In genomic region chr12:126567016-126567415, GRCh38 we compare ENCODE assay signal across 27 cellular contexts.
DNase-seq lines count a peak whose midpoint lies in the region; ATAC-seq, FAIRE-seq and TF ChIP-seq lines count a peak whose summit lies in the region.
"Had no signal": no experiment of that assay in that cellular context is flagged by ENCODE, and none has a peak within 500 bp of the region (broad histone marks: within the 10 kb centered on the region; RNA-seq: fewer than 3 reads in every experiment).

No MANE protein-coding gene starts in this region.

- H2BK5ac ChIP-seq in neuronal stem cell (ENCODE audit: low read length): no peak overlapping the region

- H3K27ac ChIP-seq in kidney (ENCODE audit: low read depth in 2 of 2, low read length in 2 of 2) (no peak overlapping the region), neuronal stem cell (replicated peaks; ENCODE audit: low read length) (no peak overlapping the region), upper lobe of right lung (no peak overlapping the region)
- H3K27ac ChIP-seq: BLaER1 had no signal

- no peak overlapping the region for H4K91ac ChIP-seq in neuronal stem cell (ENCODE audit: low read depth, low read length, poor library complexity)

- TF ChIP-seq CTCF in kidney (IDR thresholded peaks at IDR 0.05; ENCODE audit: borderline replicate concordance, extremely low read depth, insufficient read depth) (no peak), upper lobe of right lung (IDR thresholded peaks at IDR 0.05) (no peak)

- CTCF ChIA-PET in activated CD4-positive, alpha-beta memory T cell treated with anti-CD3 and anti-CD28 coated beads for 36 hours (lab: Charles Lee): no interaction called here

- peaks cover 3% of the 10 kb centered on the region for H3K9me3 Mint-ChIP-seq in stimulated activated memory B cell treated with anti-CD40 and anti-IgM and Interleukin-4, amounts not matched to agents 10 μg/mL and 1 μg/mL and 100 μg/mL, for 72 hours
- H3K9me3 Mint-ChIP-seq in activated CD4-positive, alpha-beta memory T cell treated with anti-CD3 and anti-CD28 coated beads for 36 hours: no peaks in the 10 kb centered on the region

- H3K4ac ChIP-seq in neuronal stem cell (ENCODE audit: low read length): no peak overlapping the region

- intact Hi-C loops in kidney (cut with DNase I) (no loop called here), upper lobe of right lung (cut with DNase I) (no loop called here)
- intact Hi-C loops in activated CD4-positive, alpha-beta memory T cell treated with anti-CD3 and anti-CD28 coated beads for 36 hours (cut with micrococcal nuclease): no loop called here

- H3K36me3 Mint-ChIP-seq in stimulated activated memory B cell treated with anti-CD40 and anti-IgM and Interleukin-4, amounts not matched to agents 10 μg/mL and 1 μg/mL and 100 μg/mL, for 72 hours: no peaks in the 10 kb centered on the region
- H3K36me3 Mint-ChIP-seq in activated CD4-positive, alpha-beta memory T cell treated with anti-CD3 and anti-CD28 coated beads for 36 hours: no peaks in the 10 kb centered on the region
- H3K36me3 Mint-ChIP-seq: CD14-positive monocyte; CD4-positive, alpha-beta memory T cell; CD4-positive, CD25-positive, alpha-beta regulatory T cell; CD8-positive, alpha-beta memory T cell had no signal

- no peak overlapping the region for H3K23ac ChIP-seq in neuronal stem cell (ENCODE audit: low read depth, low read length, poor library complexity)

- H3K4me2 ChIP-seq in neuronal stem cell (ENCODE audit: insufficient read depth, low read length, poor library complexity, severe bottlenecking): no peak overlapping the region
- H3K4me2 ChIP-seq: BLaER1 had no signal

- POLR2A ChIA-PET in activated CD4-positive, alpha-beta memory T cell treated with anti-CD3 and anti-CD28 coated beads for 36 hours (lab: Charles Lee): no interaction called here

- peak; percentile 24 for ATAC-seq in stimulated activated memory B cell treated with anti-CD40 and anti-IgM and Interleukin-4, amounts not matched to agents 10 μg/mL and 1 μg/mL and 100 μg/mL, for 72 hours
- ATAC-seq in upper lobe of right lung: peak; percentile 29
- ATAC-seq in GM21737 (IDR thresholded peaks at IDR 0.05; ENCODE audit: unreplicated experiment): no peak
- no peak for ATAC-seq in GM18909 (IDR thresholded peaks at IDR 0.05; ENCODE audit: poor library complexity, unreplicated experiment)

- no peaks in the 10 kb centered on the region for H3K36me3 ChIP-seq in kidney (ENCODE audit: control insufficient read depth in 1 of 2, insufficient read depth in 2 of 2, low read length in 2 of 2)
- H3K36me3 ChIP-seq in neuronal stem cell (replicated peaks in 1 of 2; ENCODE audit: control insufficient read depth in 2 of 2, insufficient read depth in 2 of 2, low read length in 2 of 2): no peaks in the 10 kb centered on the region
- no peaks in the 10 kb centered on the region for H3K36me3 ChIP-seq in upper lobe of right lung
- H3K36me3 ChIP-seq: BE2C, BLaER1 had no signal

- H3K4me1 ChIP-seq in kidney (ENCODE audit: control insufficient read depth in 1 of 2, insufficient read depth in 1 of 2, low read depth in 1 of 2, low read length in 2 of 2) (no peaks in the 10 kb centered on the region), neuronal stem cell (ENCODE audit: control insufficient read depth in 2 of 2, insufficient read depth in 1 of 2, low read depth in 1 of 2, low read length in 2 of 2) (no peaks in the 10 kb centered on the region), upper lobe of right lung (no peaks in the 10 kb centered on the region)
- H3K4me1 ChIP-seq: BE2C had no signal

- H3K9ac ChIP-seq in kidney (ENCODE audit: low read length in 2 of 2) (no peak overlapping the region), neuronal stem cell (ENCODE audit: low read depth, low read length, poor library complexity) (no peak overlapping the region)
- H3K9ac ChIP-seq: BLaER1 had no signal

- no peaks in the 10 kb centered on the region for H3K27me3 Mint-ChIP-seq in stimulated activated memory B cell treated with anti-CD40 and anti-IgM and Interleukin-4, amounts not matched to agents 10 μg/mL and 1 μg/mL and 100 μg/mL, for 72 hours
- no peaks in the 10 kb centered on the region for H3K27me3 Mint-ChIP-seq in activated CD4-positive, alpha-beta memory T cell treated with anti-CD3 and anti-CD28 coated beads for 36 hours
- H3K27me3 Mint-ChIP-seq: CD4-positive, alpha-beta memory T cell; CD4-positive, CD25-positive, alpha-beta regulatory T cell had no signal

- FAIRE-seq in kidney (lab: Jason Lieb, UNC): no peak
- FAIRE-seq: A204.1, GM12891 had no signal

- H3K4me3 ChIP-seq in kidney (ENCODE audit: low read length in 2 of 2): no peak overlapping the region
- H3K4me3 ChIP-seq in neuronal stem cell (ENCODE audit: low read length in 2 of 2): no peak overlapping the region
- no peak overlapping the region for H3K4me3 ChIP-seq in upper lobe of right lung
- H3K4me3 ChIP-seq: BLaER1 had no signal

- no peak overlapping the region for H4K8ac ChIP-seq in neuronal stem cell (ENCODE audit: low read depth, low read length)

- DNase-seq in kidney (peak; percentile 68), neuronal stem cell (ENCODE audit: low spot score) (no peak), upper lobe of right lung (no peak), globus pallidus (ENCODE audit: low spot score) (no peak)
- DNase-seq in activated CD4-positive, alpha-beta memory T cell treated with anti-CD3 and anti-CD28 coated beads for 36 hours: no peak
- DNase-seq: 8988T; ACHN; BE2C; C1 segment of cervical spinal cord; CD4-positive, alpha-beta memory T cell; CD4-positive, CD25-positive, alpha-beta regulatory T cell; CD8-positive, alpha-beta memory T cell; COR-L47; DMS 273 treated with DMSO at 0.1 percent for 48 hours; DMS153; DMS53; DMS79; DND-41; EL; GDM1 had no signal

- no peak overlapping the region for H3K27ac Mint-ChIP-seq in stimulated activated memory B cell treated with anti-CD40 and anti-IgM and Interleukin-4, amounts not matched to agents 10 μg/mL and 1 μg/mL and 100 μg/mL, for 72 hours
- H3K27ac Mint-ChIP-seq in activated CD4-positive, alpha-beta memory T cell treated with anti-CD3 and anti-CD28 coated beads for 36 hours: no peak overlapping the region
- H3K27ac Mint-ChIP-seq: CD14-positive monocyte; CD4-positive, alpha-beta memory T cell; CD4-positive, CD25-positive, alpha-beta regulatory T cell; CD8-positive, alpha-beta memory T cell had no signal

- no peak overlapping the region for H2BK120ac ChIP-seq in neuronal stem cell (ENCODE audit: low read depth, low read length)

- H2AK5ac ChIP-seq in neuronal stem cell (ENCODE audit: low read depth, low read length): no peak overlapping the region

- no peaks in the 10 kb centered on the region for H3K4me1 Mint-ChIP-seq in stimulated activated memory B cell treated with anti-CD40 and anti-IgM and Interleukin-4, amounts not matched to agents 10 μg/mL and 1 μg/mL and 100 μg/mL, for 72 hours
- H3K4me1 Mint-ChIP-seq in activated CD4-positive, alpha-beta memory T cell treated with anti-CD3 and anti-CD28 coated beads for 36 hours (ENCODE audit: low read depth): no peaks in the 10 kb centered on the region
- H3K4me1 Mint-ChIP-seq: CD14-positive monocyte; CD4-positive, alpha-beta memory T cell; CD8-positive, alpha-beta memory T cell had no signal

- H2AFZ ChIP-seq in neuronal stem cell (ENCODE audit: low read length): no peak overlapping the region

- H3K27me3 ChIP-seq in neuronal stem cell (ENCODE audit: control insufficient read depth in 3 of 3, insufficient read depth in 3 of 3, low read depth in 1 of 3, low read length in 3 of 3) (no peaks in the 10 kb centered on the region), upper lobe of right lung (no peaks in the 10 kb centered on the region)
- H3K27me3 ChIP-seq: BE2C, BLaER1 had no signal

- peak overlapping the region; percentile 39 for H3K18ac ChIP-seq in neuronal stem cell (ENCODE audit: low read length)

- no CpG with 5 or more reads among the region's 18 CpGs for WGBS in neuronal stem cell (ENCODE audit: extremely low coverage in 2 of 2, insufficient read length in 2 of 2, insufficient replicate concordance in 1 of 2), 2 donors

- H3K9me3 ChIP-seq in kidney (ENCODE audit: control insufficient read depth in 1 of 2, low read length in 2 of 2) (no peaks in the 10 kb centered on the region), neuronal stem cell (replicated peaks in 1 of 2; ENCODE audit: control insufficient read depth in 2 of 2, insufficient read depth in 1 of 2, low read depth in 1 of 2, low read length in 2 of 2) (no peaks in the 10 kb centered on the region), upper lobe of right lung (no peaks in the 10 kb centered on the region)
- H3K9me3 ChIP-seq: BE2C had no signal

- no peak overlapping the region for H3K4me3 Mint-ChIP-seq in stimulated activated memory B cell treated with anti-CD40 and anti-IgM and Interleukin-4, amounts not matched to agents 10 μg/mL and 1 μg/mL and 100 μg/mL, for 72 hours
- no peak overlapping the region for H3K4me3 Mint-ChIP-seq in activated CD4-positive, alpha-beta memory T cell treated with anti-CD3 and anti-CD28 coated beads for 36 hours
- H3K4me3 Mint-ChIP-seq: CD14-positive monocyte; CD4-positive, alpha-beta memory T cell; CD4-positive, CD25-positive, alpha-beta regulatory T cell had no signal

- H3K79me1 ChIP-seq in neuronal stem cell (ENCODE audit: low read depth, low read length): no peaks in the 10 kb centered on the region

- H2BK12ac ChIP-seq in neuronal stem cell (ENCODE audit: low read length): no peak overlapping the region

- no peak overlapping the region for H2BK15ac ChIP-seq in neuronal stem cell (ENCODE audit: low read length)

- H3K14ac ChIP-seq in neuronal stem cell (ENCODE audit: low read length): no peak overlapping the region

Comparison
In these comparisons a context has a peak if more than half of its experiments do, and no peak if none do; other contexts are left out.
1. ATAC-seq: peak in stimulated activated memory B cell treated with anti-CD40 and anti-IgM and Interleukin-4, amounts not matched to agents 10 μg/mL and 1 μg/mL and 100 μg/mL, for 72 hours (single experiment) and upper lobe of right lung (single experiment); none in GM21737 (single experiment) and GM18909 (single experiment).